21 cellular contexts compared by ENCODE assay signal in genomic region chr3:101074518-101074917, GRCh38.
DNase-seq lines count a peak whose midpoint lies in the region; ATAC-seq and TF ChIP-seq lines count a peak whose summit lies in the region.
"Had no signal": no experiment of that assay in that cellular context is flagged by ENCODE, and none has a peak within 500 bp of the region (broad histone marks: within the 10 kb centered on the region; RNA-seq: fewer than 3 reads in every experiment).

No MANE protein-coding gene starts in this region.

- no peak overlapping the region for H3K4me2 ChIP-seq in SK-N-SH
- H3K4me2 ChIP-seq: BLaER1 had no signal

- no peaks in the 10 kb centered on the region for H3K36me3 ChIP-seq in SK-N-SH (replicated peaks in 1 of 2; ENCODE audit: control insufficient read depth in 1 of 2, insufficient read depth in 2 of 2, low read length in 1 of 2)
- H3K36me3 ChIP-seq: BLaER1, SJCRH30 had no signal

- H3K9ac ChIP-seq in SK-N-SH, result no peak overlapping the region
- H3K9ac ChIP-seq: BLaER1 had no signal

- TF ChIP-seq RAD21 in SK-N-SH (IDR thresholded peaks at IDR 0.05; ENCODE audit: low read length), result no peak

- no peak overlapping the region for H2AFZ ChIP-seq in SK-N-SH (ENCODE audit: low read depth)

- H3K27ac Mint-ChIP-seq in type B pancreatic cell (no peak overlapping the region), mesothelial cell of epicardium (no peak overlapping the region)
- H3K27ac Mint-ChIP-seq: CD8-positive, alpha-beta T cell; H9 had no signal

- H3K4me1 Mint-ChIP-seq in type B pancreatic cell (ENCODE audit: unreplicated experiment) (peaks cover 4% of the 10 kb centered on the region), mesothelial cell of epicardium (peaks cover 2% of the 10 kb centered on the region)

- no peaks in the 10 kb centered on the region for H3K36me3 Mint-ChIP-seq in type B pancreatic cell
- no peaks in the 10 kb centered on the region for H3K36me3 Mint-ChIP-seq in mesothelial cell of epicardium
- H3K36me3 Mint-ChIP-seq: CD8-positive, alpha-beta T cell had no signal

- H3K4me3 Mint-ChIP-seq in type B pancreatic cell, result no peak overlapping the region
- H3K4me3 Mint-ChIP-seq in mesothelial cell of epicardium, result no peak overlapping the region
- H3K4me3 Mint-ChIP-seq: CD8-positive, alpha-beta T cell; H9 had no signal

- H3K27ac ChIP-seq in SK-N-SH (ENCODE audit: low read depth in 2 of 2, low read length in 1 of 2), result no peak overlapping the region
- H3K27ac ChIP-seq: BLaER1, SJCRH30 had no signal

- TF ChIP-seq CTCF in SK-N-SH (IDR thresholded peaks at IDR 0.05), result no peak
- TF ChIP-seq CTCF in fibroblast of pulmonary artery (IDR thresholded peaks at IDR 0.05; ENCODE audit: low read length, missing control alignments), result no peak
- no peak for TF ChIP-seq CTCF in type B pancreatic cell (conservative IDR thresholded peaks at IDR 0.05)
- TF ChIP-seq CTCF in mesothelial cell of epicardium (IDR thresholded peaks at IDR 0.05; ENCODE audit: unreplicated experiment), result no peak

- no peaks in the 10 kb centered on the region for H3K79me2 ChIP-seq in SK-N-SH (ENCODE audit: insufficient read depth)

- ATAC-seq in SK-N-SH treated with all-trans-retinoic acid at 6 μM for 48 hours, result no peak
- ATAC-seq: CD8-positive, alpha-beta T cell; HepG2 had no signal

- 70% methylated on average over 2 of the region's 2 CpGs for WGBS in SK-N-SH (ENCODE audit: low lambda C conversion rate)

- POLR2A ChIA-PET in SK-N-SH (lab: Yijun Ruan, JAX), result no interaction called here

- no peak for DNase-seq in SK-N-SH
- peak; percentile 10 for DNase-seq in astrocyte of the hippocampus (ENCODE audit: low read depth, low spot score)
- DNase-seq in fibroblast of pulmonary artery (ENCODE audit: low read depth), result peak; percentile 28
- DNase-seq in type B pancreatic cell (ENCODE audit: extremely low spot score, unreplicated experiment), result no peak
- no peak for DNase-seq in NCI-H128 (lab: John Stamatoyannopoulos, UW; ENCODE audit: unreplicated experiment)
- no peak for DNase-seq in cerebellar nuclear complex (lab: John Stamatoyannopoulos, UW)
- no peak for DNase-seq in mesothelial cell of epicardium (ENCODE audit: low spot score in 2 of 2, unreplicated experiment in 2 of 2)
- DNase-seq: 8988T; CD8-positive, alpha-beta T cell; H9; Kasumi-1; MV-4-11; NCI-H1436 treated with DMSO at 0.1 percent for 48 hours; NCI-H2029 treated with DMSO at 0.1 percent for 48 hours; NCI-H510A; NCI-H774; SJCRH30; SW 1271 had no signal

- H3K4me3 ChIP-seq in SK-N-SH (ENCODE audit: low read depth in 2 of 2, low read length in 1 of 2) (no peak overlapping the region), fibroblast of pulmonary artery (replicated peaks; ENCODE audit: low read depth, low read length) (no peak overlapping the region)
- H3K4me3 ChIP-seq: BLaER1, SJCRH30 had no signal

- H3K27me3 Mint-ChIP-seq in type B pancreatic cell, result no peaks in the 10 kb centered on the region
- no peaks in the 10 kb centered on the region for H3K27me3 Mint-ChIP-seq in mesothelial cell of epicardium (ENCODE audit: low read depth)

- no peaks in the 10 kb centered on the region for H3K9me3 Mint-ChIP-seq in type B pancreatic cell
- peaks cover 4% of the 10 kb centered on the region for H3K9me3 Mint-ChIP-seq in mesothelial cell of epicardium
- H3K9me3 Mint-ChIP-seq: CD8-positive, alpha-beta T cell had no signal

- no peaks in the 10 kb centered on the region for H3F3A ChIP-seq in SK-N-SH (replicated peaks; ENCODE audit: insufficient read depth)

- H4K20me1 ChIP-seq in SK-N-SH (ENCODE audit: insufficient read depth), result no peaks in the 10 kb centered on the region
- H4K20me1 ChIP-seq: BLaER1 had no signal

- H3K4me1 ChIP-seq in SK-N-SH (ENCODE audit: control insufficient read depth in 1 of 2, insufficient read depth in 2 of 2, low read depth in 1 of 2, low read length in 1 of 2), result no peaks in the 10 kb centered on the region; a peak in 1 of 4 replicates
- H3K4me1 ChIP-seq: BLaER1, SJCRH30 had no signal

- H3K27me3 ChIP-seq in SK-N-SH (ENCODE audit: insufficient read depth), result no peaks in the 10 kb centered on the region
- H3K27me3 ChIP-seq: BLaER1, SJCRH30 had no signal

- no peaks in the 10 kb centered on the region for H3K9me3 ChIP-seq in SK-N-SH
- H3K9me3 ChIP-seq: BLaER1, SJCRH30 had no signal

- H3K9me2 ChIP-seq in SK-N-SH, result no peaks in the 10 kb centered on the region

- CTCF ChIA-PET in SK-N-SH (lab: Yijun Ruan, JAX), result no interaction called here

- no peak for TF ChIP-seq EP300 in SK-N-SH (IDR thresholded peaks at IDR 0.05; ENCODE audit: borderline replicate concordance in 1 of 2, low read depth in 1 of 2, low read length in 1 of 2)

TF ChIP-seq in SK-N-SH, 30 proteins besides CTCF, POLR2A, EP300 and RAD21:
- TF ChIP-seq POLR2AphosphoS5 (IDR thresholded peaks at IDR 0.05; ENCODE audit: low read depth, low read length) (no peak), RCOR1 (IDR thresholded peaks at IDR 0.05; ENCODE audit: low read length) (no peak), NFIC (IDR thresholded peaks at IDR 0.05; ENCODE audit: borderline replicate concordance) (0 out of 2 replicates have a peak, but pooled peaks have one; percentile 13), GATA2 (CRISPR knock-in tag; IDR thresholded peaks at IDR 0.05) (no peak)

TF ChIP-seq in SK-N-SH treated with all-trans-retinoic acid at 6 μM for 48 hours, 23 proteins besides CTCF, POLR2A, EP300 and RAD21:
- TF ChIP-seq ZFP3 (CRISPR knock-in tag; IDR thresholded peaks at IDR 0.05), result no peak
- no peak for TF ChIP-seq CSRNP3 (CRISPR knock-in tag; IDR thresholded peaks at IDR 0.05)
- no peak for TF ChIP-seq ZFP30 (CRISPR knock-in tag; IDR thresholded peaks at IDR 0.05)
- TF ChIP-seq CREB5 (CRISPR knock-in tag; IDR thresholded peaks at IDR 0.05; ENCODE audit: low read depth), result no peak
- no peak for TF ChIP-seq OSR1 (CRISPR knock-in tag; IDR thresholded peaks at IDR 0.05)
- TF ChIP-seq PATZ1 (CRISPR knock-in tag; IDR thresholded peaks at IDR 0.05; ENCODE audit: borderline replicate concordance), result no peak
- TF ChIP-seq SNAI2 (CRISPR knock-in tag; IDR thresholded peaks at IDR 0.05), result no peak

Comparison
In these comparisons a context has a peak if more than half of its experiments do, and no peak if none do; other contexts are left out.
1. DNase-seq: peak in astrocyte of the hippocampus (single experiment) and fibroblast of pulmonary artery (single experiment); none in SK-N-SH (single experiment), type B pancreatic cell (single experiment), NCI-H128 (single experiment), cerebellar nuclear complex (0 of 2) and mesothelial cell of epicardium (0 of 2).